Comparison of ENCODE assay signal across 10 cellular contexts in the genomic region with DNA sequence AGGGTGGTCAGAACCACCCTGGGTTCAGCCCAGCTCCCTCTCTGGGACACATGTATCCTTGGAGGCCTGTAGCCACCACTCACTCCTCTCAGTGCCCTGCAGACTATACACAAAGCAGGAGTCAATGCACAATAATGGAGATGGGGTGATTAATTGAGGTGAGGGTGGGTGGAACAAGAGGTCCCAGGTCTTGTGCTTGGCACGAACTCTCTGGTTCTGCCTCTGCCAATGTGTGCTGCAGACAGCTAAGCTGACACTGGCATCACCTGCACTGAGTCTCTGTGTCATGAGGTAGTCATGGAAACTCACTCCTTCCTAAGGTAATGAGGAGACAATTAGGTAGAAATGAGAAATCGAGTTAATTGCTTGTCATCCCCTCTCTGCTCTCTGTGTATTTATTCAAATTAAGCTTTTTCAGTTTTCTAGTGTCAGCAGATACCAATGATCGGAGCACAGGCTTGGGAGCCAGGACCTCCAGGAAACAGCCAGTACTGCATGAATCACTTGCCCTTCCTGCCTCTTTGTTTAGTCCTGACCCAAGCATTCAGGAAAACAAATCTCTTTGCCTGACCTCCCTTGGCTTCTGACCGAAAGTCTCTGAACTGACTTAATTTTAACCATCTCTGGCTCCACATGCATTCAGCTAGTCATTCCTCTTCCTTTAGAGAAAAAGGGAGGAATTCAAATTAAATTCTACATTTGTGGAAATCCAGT. TPM values are rescaled to one million over a fixed set of nuclear protein-coding genes. Genes with fewer than 3 reads are reported as not detected.
DNase-seq lines count a peak whose midpoint lies in the region; ATAC-seq and TF ChIP-seq lines count a peak whose summit lies in the region.
"Had no signal": no experiment of that assay in that cellular context is flagged by ENCODE, and none has a peak within 500 bp of the region (broad histone marks: within the 10 kb centered on the region; RNA-seq: fewer than 3 reads in every experiment).

No MANE protein-coding gene starts in this region.

- H3K9me3 ChIP-seq in PC-9 (ENCODE audit: insufficient read depth, low read depth), result no peaks in the 10 kb centered on the region

- CTCF ChIA-PET in PC-9 (lab: Charles Lee), result no interaction called here

- H3K27ac ChIP-seq in PC-9, result no peak overlapping the region

- no peaks in the 10 kb centered on the region for H3K27me3 ChIP-seq in PC-9 (ENCODE audit: insufficient read depth, low read depth)

- H3K4me1 ChIP-seq in PC-9 (replicated peaks; ENCODE audit: insufficient read depth), result no peaks in the 10 kb centered on the region

- BruUV-seq in PC-9 (replicated peaks; lab: Mats Ljungman, UMichigan), result no TSS peak

- no peaks in the 10 kb centered on the region for H4K20me1 ChIP-seq in PC-9 (ENCODE audit: insufficient read depth)

- intact Hi-C loops in PC-9 (cut with micrococcal nuclease; ENCODE audit: unreplicated experiment), result no loop called here

- H3F3A ChIP-seq in PC-9 (ENCODE audit: insufficient read depth, low read depth), result no peaks in the 10 kb centered on the region

- H2AFZ ChIP-seq in PC-9, result no peak overlapping the region

- no peaks in the 10 kb centered on the region for H3K36me3 ChIP-seq in PC-9 (ENCODE audit: low read depth)

- no peaks in the 10 kb centered on the region for H3K9me2 ChIP-seq in PC-9 (ENCODE audit: insufficient read depth)

- TF ChIP-seq CTCF in PC-9 (conservative IDR thresholded peaks at IDR 0.05), result no peak

- no peaks in the 10 kb centered on the region for H3K79me2 ChIP-seq in PC-9 (ENCODE audit: low read depth)

- ATAC-seq in HG02623 (IDR thresholded peaks at IDR 0.05; ENCODE audit: unreplicated experiment) (no peak), GM21723 (IDR thresholded peaks at IDR 0.05; ENCODE audit: unreplicated experiment) (no peak), GM21360 (IDR thresholded peaks at IDR 0.05; ENCODE audit: unreplicated experiment) (no peak)
- ATAC-seq: CD8-positive, alpha-beta T cell had no signal

- peak; percentile 69 for DNase-seq in AG08395 (ENCODE audit: low spot score)
- DNase-seq in NCI-H1436 treated with DMSO at 0.1 percent for 48 hours (lab: John Stamatoyannopoulos, UW), result peak; percentile 89
- peak; percentile 87 to 95 for DNase-seq in dermis microvascular lymphatic vessel endothelial cell (ENCODE audit: low read depth in 2 of 2)
- peak; percentile 94 to 96 for DNase-seq in lung microvascular endothelial cell (ENCODE audit: low read depth in 2 of 2)
- no peak for DNase-seq in PC-9
- DNase-seq: CD8-positive, alpha-beta T cell; stimulated activated CD4-positive, alpha-beta T cell treated with anti-CD3 and anti-CD28 coated beads, Interleukin-4, amount 100 ng/mL, for 1 hour had no signal

- no peak overlapping the region for H3K4me3 ChIP-seq in PC-9

- POLR2A ChIA-PET in PC-9 (lab: Charles Lee; ENCODE audit: unreplicated experiment), result no interaction called here

- no peak overlapping the region for H3K4me2 ChIP-seq in PC-9

RNA-seq across cellular contexts. Expression of gene DRD3, which starts 56.7 kb away (rescaled TPM):
- total RNA-seq in dermis microvascular lymphatic vessel endothelial cell (not detected in 2 replicates), lung microvascular endothelial cell (not detected in 2 replicates), PC-9 (2021) (not detected in 2 replicates)
- total RNA-seq: CD8-positive, alpha-beta T cell had no signal

Comparison
In these comparisons a context has a peak if more than half of its experiments do, and no peak if none do; other contexts are left out.
1. DNase-seq: peak in AG08395 (single experiment), NCI-H1436 treated with DMSO at 0.1 percent for 48 hours (single experiment), dermis microvascular lymphatic vessel endothelial cell (2 of 2) and lung microvascular endothelial cell (2 of 2); none in PC-9 (0 of 2).